Comparison of ENCODE assay signal across 8 cellular contexts in genomic region chr12:12722351-12723146, GRCh38. TPM values are rescaled to one million over a fixed set of nuclear protein-coding genes. Genes with fewer than 3 reads are reported as not detected.
DNase-seq lines count a peak whose midpoint lies in the region; ATAC-seq lines count a peak whose summit lies in the region.

No MANE protein-coding gene starts in this region.

- CTCF ChIA-PET in activated CD4-positive, alpha-beta memory T cell treated with anti-CD3 and anti-CD28 coated beads for 36 hours (lab: Charles Lee) = interaction anchor here (0.6 to 1.3 kb wide), 4 partner anchors 14 to 50 kb away, joined by 3 read pairs; no protein-coding TSS in a partner anchor

- DNase-seq in DMS79 treated with DMSO at 0.1 percent for 48 hours (lab: John Stamatoyannopoulos, UW) (peak; percentile 90), LoVo (ENCODE audit: low spot score) (peak; percentile 51), right cardiac atrium (no peak), superior temporal gyrus (ENCODE audit: extremely low spot score) (peak; percentile 58), amniotic stem cell (lab: John Stamatoyannopoulos, UW) (no peak), SKM-1 treated with dmso at 0.1 percent for 144 hours (lab: John Stamatoyannopoulos, UW; ENCODE audit: unreplicated experiment) (no peak), NCI-H2171 treated with DMSO at 0.1 percent for 48 hours (lab: John Stamatoyannopoulos, UW) (no peak)
- no peak for DNase-seq in activated CD4-positive, alpha-beta memory T cell treated with anti-CD3 and anti-CD28 coated beads for 36 hours

- intact Hi-C loops in activated CD4-positive, alpha-beta memory T cell treated with anti-CD3 and anti-CD28 coated beads for 36 hours (cut with micrococcal nuclease) = loop anchor here (5.0 to 10.0 kb wide), 2 partner anchors 172 to 1675 kb away; partner anchors contain the start of gene GPRC5A
- intact Hi-C loops in right cardiac atrium (cut with DNase I) = loop anchor here in 1 of 4 donors (10.0 kb wide), 1 partner anchor 62 kb away; the partner anchor contains the start of gene APOLD1

- H3K4me3 ChIP-seq in right cardiac atrium (ENCODE audit: low read length) = peak overlapping the region; percentile 52

- H3K27me3 ChIP-seq in right cardiac atrium (ENCODE audit: control insufficient read depth, insufficient read depth) = no peaks in the 10 kb centered on the region

- peaks cover 2% of the 10 kb centered on the region for H3K27me3 Mint-ChIP-seq in activated CD4-positive, alpha-beta memory T cell treated with anti-CD3 and anti-CD28 coated beads for 36 hours

- WGBS in right cardiac atrium = 28% methylated on average over 3 of the region's 3 CpGs

- H3K9me3 Mint-ChIP-seq in activated CD4-positive, alpha-beta memory T cell treated with anti-CD3 and anti-CD28 coated beads for 36 hours = no peaks in the 10 kb centered on the region

- H3K27ac Mint-ChIP-seq in activated CD4-positive, alpha-beta memory T cell treated with anti-CD3 and anti-CD28 coated beads for 36 hours = peak overlapping the region; percentile 98

- H3K36me3 Mint-ChIP-seq in activated CD4-positive, alpha-beta memory T cell treated with anti-CD3 and anti-CD28 coated beads for 36 hours = peaks cover 77% of the 10 kb centered on the region

- POLR2A ChIA-PET in activated CD4-positive, alpha-beta memory T cell treated with anti-CD3 and anti-CD28 coated beads for 36 hours (lab: Charles Lee) = interaction anchor here (0.6 to 5.8 kb wide), 15 partner anchors 6 to 365 kb away, joined by 3 to 135 read pairs (median 4); partner anchors contain the start of genes BORCS5 and CDKN1B

- no peaks in the 10 kb centered on the region for H3K9me3 ChIP-seq in right cardiac atrium (ENCODE audit: control insufficient read depth, low read length)

- H3K4me1 Mint-ChIP-seq in activated CD4-positive, alpha-beta memory T cell treated with anti-CD3 and anti-CD28 coated beads for 36 hours (ENCODE audit: low read depth) = peaks cover 33% of the 10 kb centered on the region

- ATAC-seq in right cardiac atrium = no peak

- no peak overlapping the region for H3K27ac ChIP-seq in right cardiac atrium (ENCODE audit: low read length)

- peaks cover 2% of the 10 kb centered on the region for H3K4me1 ChIP-seq in right cardiac atrium (ENCODE audit: control insufficient read depth, insufficient read depth, low read length)

- H3K4me3 Mint-ChIP-seq in activated CD4-positive, alpha-beta memory T cell treated with anti-CD3 and anti-CD28 coated beads for 36 hours = peak overlapping the region; percentile 89

RNA-seq across cellular contexts. Expression of gene CDKN1B, which starts 5.4 kb away (rescaled TPM):
- 10 to 100 TPM; 52.4 to 52.8 TPM for total RNA-seq in activated CD4-positive, alpha-beta memory T cell treated with anti-CD3 and anti-CD28 coated beads for 36 hours
- 10 to 100 TPM; 28.9 to 48.0 (median 46.5) TPM for total RNA-seq in right cardiac atrium
- polyA plus RNA-seq in right cardiac atrium = 35.2 TPM

RNA-seq across cellular contexts. Expression of gene GPR19, which starts 26.6 kb away (rescaled TPM):
- total RNA-seq in activated CD4-positive, alpha-beta memory T cell treated with anti-CD3 and anti-CD28 coated beads for 36 hours = 10 to 100 TPM; 23.1 to 24.5 TPM
- total RNA-seq in right cardiac atrium = under 1 TPM in 1 of 4 donors, not detected in 3; 0.17 TPM
- 0.05 TPM for polyA plus RNA-seq in right cardiac atrium

Comparison
In these comparisons a context has a peak if more than half of its experiments do, and no peak if none do; other contexts are left out.
1. DNase-seq: peak in DMS79 treated with DMSO at 0.1 percent for 48 hours (single experiment), LoVo (single experiment) and superior temporal gyrus (single experiment); none in activated CD4-positive, alpha-beta memory T cell treated with anti-CD3 and anti-CD28 coated beads for 36 hours (single experiment), right cardiac atrium (0 of 3), amniotic stem cell (single experiment), SKM-1 treated with dmso at 0.1 percent for 144 hours (single experiment) and NCI-H2171 treated with DMSO at 0.1 percent for 48 hours (single experiment).
2. RNA of gene GPR19, which starts 26.6 kb away (total RNA-seq): 23.1 to 24.5 TPM in activated CD4-positive, alpha-beta memory T cell treated with anti-CD3 and anti-CD28 coated beads for 36 hours; 0.17 TPM in right cardiac atrium; every median in the first group is over 10 times any median in the second.